In the genomic region with DNA sequence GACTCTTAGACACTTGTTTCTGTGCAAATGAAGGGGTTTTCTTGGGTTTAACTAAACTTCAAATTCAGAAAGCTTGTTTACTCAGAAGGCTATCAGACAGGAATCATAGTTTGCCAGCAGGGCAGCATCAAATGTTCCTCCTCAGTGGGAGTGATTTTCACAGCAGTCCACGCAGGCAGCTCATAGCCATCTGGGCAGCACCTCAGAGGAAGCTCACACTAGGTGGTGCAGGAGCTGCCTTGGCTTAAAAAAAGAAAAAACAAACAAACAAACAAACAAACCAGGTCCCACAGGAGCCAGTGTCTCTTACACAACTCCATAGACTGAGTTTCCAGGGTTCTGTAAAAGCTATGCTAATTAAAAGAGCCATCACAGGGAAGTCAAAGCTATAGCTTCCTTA, we compare ENCODE assay signal across 18 cellular contexts.
"Had no signal": no experiment of that assay in that cellular context is flagged by ENCODE, and none has a peak within 500 bp of the region (broad histone marks: within the 10 kb centered on the region; RNA-seq: fewer than 3 reads in every experiment).

No MANE protein-coding gene starts in this region.

- DNase-seq: activated CD4-positive, alpha-beta T cell treated with anti-CD3 and anti-CD28 coated beads, Interleukin-2, amount 50 U/mL, for 48 hours; activated gamma-delta T cell treated with Interleukin-2 at 50 U/mL for 16 hours; aorta; brain microvascular endothelial cell; central memory CD4-positive, alpha-beta T cell; effector CD4-positive, alpha-beta T cell; heart right ventricle; immature natural killer cell; occipital lobe; retina; stimulated activated CD4-positive, alpha-beta T cell treated with anti-CD3 and anti-CD28 coated beads, Interleukin-12 subunit alpha, Interleukin-12 subunit beta, amount 100 ng/mL, for 4 hours; stimulated activated CD4-positive, alpha-beta T cell treated with anti-CD3 and anti-CD28 coated beads, Interleukin-1b, Interleukin-23, amount 100 ng/mL, for 48 hours; stimulated activated CD8-positive, alpha-beta memory T cell treated with anti-CD3 and anti-CD28 coated beads, Interleukin-4, amount 100 ng/mL, for 48 hours; stimulated activated naive CD4-positive, alpha-beta T cell treated with Interleukin-2 at 50 U/mL for 16 hours; T-helper 2 cell; tibial artery; WERI-Rb-1 had no signal

- ATAC-seq: heart right ventricle had no signal

- H3K27me3 ChIP-seq: brain microvascular endothelial cell, heart right ventricle, tibial artery had no signal

- H3K36me3 ChIP-seq: heart right ventricle, tibial artery, WERI-Rb-1 had no signal

- H3K9me3 Mint-ChIP-seq: immature natural killer cell, memory B cell had no signal

- H3K4me3 Mint-ChIP-seq: immature natural killer cell, memory B cell had no signal

- H3K27me3 Mint-ChIP-seq: memory B cell had no signal

- H3K36me3 Mint-ChIP-seq: immature natural killer cell had no signal

- H3K9me3 ChIP-seq: heart right ventricle, tibial artery had no signal

- H3K4me3 ChIP-seq: heart right ventricle, tibial artery had no signal

- H3K4me1 ChIP-seq: tibial artery had no signal

- H3K27ac Mint-ChIP-seq: immature natural killer cell had no signal
